In the genomic region with DNA sequence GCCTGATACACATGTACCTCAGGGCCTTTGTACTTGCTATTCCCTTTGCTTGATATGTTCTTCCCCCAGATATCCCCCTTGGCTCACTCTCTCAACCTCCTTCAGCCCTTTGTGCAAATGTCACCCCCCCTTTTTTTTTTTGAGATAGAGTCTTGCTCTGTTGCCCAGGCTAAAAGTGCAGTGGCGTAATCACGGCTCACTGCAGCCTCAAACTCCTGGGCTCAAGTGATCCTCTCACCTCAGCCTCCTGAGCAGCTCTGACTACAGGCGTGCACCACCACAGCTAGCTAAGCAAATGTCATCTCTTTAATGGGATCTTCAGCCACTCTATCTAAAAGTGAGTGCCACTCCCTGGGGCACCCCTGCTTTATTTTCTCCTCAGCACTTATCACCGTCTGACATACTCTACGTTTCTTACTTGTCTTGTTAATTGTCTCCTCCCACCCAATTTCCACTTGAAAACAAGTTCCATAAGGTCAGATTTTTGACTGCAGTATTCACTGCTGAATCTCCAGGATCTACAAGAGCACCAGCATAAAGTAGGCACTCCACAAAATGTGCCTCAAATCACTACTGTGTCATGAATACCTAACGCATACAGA, we compare ENCODE assay signal across 1 cellular context.
TF ChIP-seq lines count a peak whose summit lies in the region.

No MANE protein-coding gene starts in this region.

TF ChIP-seq in GM23338, 12 proteins besides CTCF, POLR2A, EP300 and RAD21 (continued from another document):
- TF ChIP-seq, protein P1, sequence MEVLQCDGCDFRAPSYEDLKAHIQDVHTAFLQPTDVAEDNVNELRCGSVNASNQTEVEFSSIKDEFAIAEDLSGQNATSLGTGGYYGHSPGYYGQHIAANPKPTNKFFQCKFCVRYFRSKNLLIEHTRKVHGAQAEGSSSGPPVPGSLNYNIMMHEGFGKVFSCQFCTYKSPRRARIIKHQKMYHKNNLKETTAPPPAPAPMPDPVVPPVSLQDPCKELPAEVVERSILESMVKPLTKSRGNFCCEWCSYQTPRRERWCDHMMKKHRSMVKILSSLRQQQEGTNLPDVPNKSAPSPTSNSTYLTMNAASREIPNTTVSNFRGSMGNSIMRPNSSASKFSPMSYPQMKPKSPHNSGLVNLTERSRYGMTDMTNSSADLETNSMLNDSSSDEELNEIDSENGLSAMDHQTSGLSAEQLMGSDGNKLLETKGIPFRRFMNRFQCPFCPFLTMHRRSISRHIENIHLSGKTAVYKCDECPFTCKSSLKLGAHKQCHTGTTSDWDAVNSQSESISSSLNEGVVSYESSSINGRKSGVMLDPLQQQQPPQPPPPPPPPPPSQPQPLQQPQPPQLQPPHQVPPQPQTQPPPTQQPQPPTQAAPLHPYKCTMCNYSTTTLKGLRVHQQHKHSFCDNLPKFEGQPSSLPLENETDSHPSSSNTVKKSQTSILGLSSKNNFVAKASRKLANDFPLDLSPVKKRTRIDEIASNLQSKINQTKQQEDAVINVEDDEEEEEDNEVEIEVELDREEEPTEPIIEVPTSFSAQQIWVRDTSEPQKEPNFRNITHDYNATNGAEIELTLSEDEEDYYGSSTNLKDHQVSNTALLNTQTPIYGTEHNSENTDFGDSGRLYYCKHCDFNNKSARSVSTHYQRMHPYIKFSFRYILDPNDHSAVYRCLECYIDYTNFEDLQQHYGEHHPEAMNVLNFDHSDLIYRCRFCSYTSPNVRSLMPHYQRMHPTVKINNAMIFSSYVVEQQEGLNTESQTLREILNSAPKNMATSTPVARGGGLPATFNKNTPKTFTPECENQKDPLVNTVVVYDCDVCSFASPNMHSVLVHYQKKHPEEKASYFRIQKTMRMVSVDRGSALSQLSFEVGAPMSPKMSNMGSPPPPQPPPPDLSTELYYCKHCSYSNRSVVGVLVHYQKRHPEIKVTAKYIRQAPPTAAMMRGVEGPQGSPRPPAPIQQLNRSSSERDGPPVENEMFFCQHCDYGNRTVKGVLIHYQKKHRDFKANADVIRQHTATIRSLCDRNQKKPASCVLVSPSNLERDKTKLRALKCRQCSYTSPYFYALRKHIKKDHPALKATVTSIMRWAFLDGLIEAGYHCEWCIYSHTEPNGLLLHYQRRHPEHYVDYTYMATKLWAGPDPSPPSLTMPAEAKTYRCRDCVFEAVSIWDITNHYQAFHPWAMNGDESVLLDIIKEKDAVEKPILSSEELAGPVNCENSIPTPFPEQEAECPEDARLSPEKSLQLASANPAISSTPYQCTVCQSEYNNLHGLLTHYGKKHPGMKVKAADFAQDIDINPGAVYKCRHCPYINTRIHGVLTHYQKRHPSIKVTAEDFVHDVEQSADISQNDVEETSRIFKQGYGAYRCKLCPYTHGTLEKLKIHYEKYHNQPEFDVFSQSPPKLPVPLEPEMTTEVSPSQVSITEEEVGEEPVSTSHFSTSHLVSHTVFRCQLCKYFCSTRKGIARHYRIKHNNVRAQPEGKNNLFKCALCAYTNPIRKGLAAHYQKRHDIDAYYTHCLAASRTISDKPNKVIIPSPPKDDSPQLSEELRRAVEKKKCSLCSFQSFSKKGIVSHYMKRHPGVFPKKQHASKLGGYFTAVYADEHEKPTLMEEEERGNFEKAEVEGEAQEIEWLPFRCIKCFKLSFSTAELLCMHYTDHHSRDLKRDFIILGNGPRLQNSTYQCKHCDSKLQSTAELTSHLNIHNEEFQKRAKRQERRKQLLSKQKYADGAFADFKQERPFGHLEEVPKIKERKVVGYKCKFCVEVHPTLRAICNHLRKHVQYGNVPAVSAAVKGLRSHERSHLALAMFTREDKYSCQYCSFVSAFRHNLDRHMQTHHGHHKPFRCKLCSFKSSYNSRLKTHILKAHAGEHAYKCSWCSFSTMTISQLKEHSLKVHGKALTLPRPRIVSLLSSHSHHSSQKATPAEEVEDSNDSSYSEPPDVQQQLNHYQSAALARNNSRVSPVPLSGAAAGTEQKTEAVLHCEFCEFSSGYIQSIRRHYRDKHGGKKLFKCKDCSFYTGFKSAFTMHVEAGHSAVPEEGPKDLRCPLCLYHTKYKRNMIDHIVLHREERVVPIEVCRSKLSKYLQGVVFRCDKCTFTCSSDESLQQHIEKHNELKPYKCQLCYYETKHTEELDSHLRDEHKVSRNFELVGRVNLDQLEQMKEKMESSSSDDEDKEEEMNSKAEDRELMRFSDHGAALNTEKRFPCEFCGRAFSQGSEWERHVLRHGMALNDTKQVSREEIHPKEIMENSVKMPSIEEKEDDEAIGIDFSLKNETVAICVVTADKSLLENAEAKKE (CRISPR knock-in tag; IDR thresholded peaks at IDR 0.05) = no peak
- TF ChIP-seq POLR2AphosphoS5 (IDR thresholded peaks at IDR 0.05; ENCODE audit: low read depth) (no peak), ZNF114 (CRISPR knock-in tag; IDR thresholded peaks at IDR 0.05) (no peak), NANOG (IDR thresholded peaks at IDR 0.05; ENCODE audit: borderline replicate concordance) (no peak; the same call in 1 of the 2 replicates), JUNB (IDR thresholded peaks at IDR 0.05; ENCODE audit: unreplicated experiment) (no peak), EZH2 (IDR thresholded peaks at IDR 0.05; ENCODE audit: low read depth, unreplicated experiment) (no peak)
- TF ChIP-seq, protein P2, sequence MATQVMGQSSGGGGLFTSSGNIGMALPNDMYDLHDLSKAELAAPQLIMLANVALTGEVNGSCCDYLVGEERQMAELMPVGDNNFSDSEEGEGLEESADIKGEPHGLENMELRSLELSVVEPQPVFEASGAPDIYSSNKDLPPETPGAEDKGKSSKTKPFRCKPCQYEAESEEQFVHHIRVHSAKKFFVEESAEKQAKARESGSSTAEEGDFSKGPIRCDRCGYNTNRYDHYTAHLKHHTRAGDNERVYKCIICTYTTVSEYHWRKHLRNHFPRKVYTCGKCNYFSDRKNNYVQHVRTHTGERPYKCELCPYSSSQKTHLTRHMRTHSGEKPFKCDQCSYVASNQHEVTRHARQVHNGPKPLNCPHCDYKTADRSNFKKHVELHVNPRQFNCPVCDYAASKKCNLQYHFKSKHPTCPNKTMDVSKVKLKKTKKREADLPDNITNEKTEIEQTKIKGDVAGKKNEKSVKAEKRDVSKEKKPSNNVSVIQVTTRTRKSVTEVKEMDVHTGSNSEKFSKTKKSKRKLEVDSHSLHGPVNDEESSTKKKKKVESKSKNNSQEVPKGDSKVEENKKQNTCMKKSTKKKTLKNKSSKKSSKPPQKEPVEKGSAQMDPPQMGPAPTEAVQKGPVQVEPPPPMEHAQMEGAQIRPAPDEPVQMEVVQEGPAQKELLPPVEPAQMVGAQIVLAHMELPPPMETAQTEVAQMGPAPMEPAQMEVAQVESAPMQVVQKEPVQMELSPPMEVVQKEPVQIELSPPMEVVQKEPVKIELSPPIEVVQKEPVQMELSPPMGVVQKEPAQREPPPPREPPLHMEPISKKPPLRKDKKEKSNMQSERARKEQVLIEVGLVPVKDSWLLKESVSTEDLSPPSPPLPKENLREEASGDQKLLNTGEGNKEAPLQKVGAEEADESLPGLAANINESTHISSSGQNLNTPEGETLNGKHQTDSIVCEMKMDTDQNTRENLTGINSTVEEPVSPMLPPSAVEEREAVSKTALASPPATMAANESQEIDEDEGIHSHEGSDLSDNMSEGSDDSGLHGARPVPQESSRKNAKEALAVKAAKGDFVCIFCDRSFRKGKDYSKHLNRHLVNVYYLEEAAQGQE (IDR thresholded peaks at IDR 0.05; ENCODE audit: unreplicated experiment) = no peak
- TF ChIP-seq, protein P3, sequence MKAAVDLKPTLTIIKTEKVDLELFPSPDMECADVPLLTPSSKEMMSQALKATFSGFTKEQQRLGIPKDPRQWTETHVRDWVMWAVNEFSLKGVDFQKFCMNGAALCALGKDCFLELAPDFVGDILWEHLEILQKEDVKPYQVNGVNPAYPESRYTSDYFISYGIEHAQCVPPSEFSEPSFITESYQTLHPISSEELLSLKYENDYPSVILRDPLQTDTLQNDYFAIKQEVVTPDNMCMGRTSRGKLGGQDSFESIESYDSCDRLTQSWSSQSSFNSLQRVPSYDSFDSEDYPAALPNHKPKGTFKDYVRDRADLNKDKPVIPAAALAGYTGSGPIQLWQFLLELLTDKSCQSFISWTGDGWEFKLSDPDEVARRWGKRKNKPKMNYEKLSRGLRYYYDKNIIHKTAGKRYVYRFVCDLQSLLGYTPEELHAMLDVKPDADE (IDR thresholded peaks at IDR 0.05) = no peak
